9 cellular contexts compared by ENCODE assay signal in genomic region chr3:157156844-157157635, GRCh38. TPM values are rescaled to one million over a fixed set of nuclear protein-coding genes. Genes with fewer than 3 reads are reported as not detected.
DNase-seq lines count a peak whose midpoint lies in the region; ATAC-seq and TF ChIP-seq lines count a peak whose summit lies in the region.
"Had no signal": no experiment of that assay in that cellular context is flagged by ENCODE, and none has a peak within 500 bp of the region (broad histone marks: within the 10 kb centered on the region; RNA-seq: fewer than 3 reads in every experiment).

No MANE protein-coding gene starts in this region.

- H3K9me3 ChIP-seq in OCI-LY3 (ENCODE audit: insufficient read depth, low read length), result no peaks in the 10 kb centered on the region
- H3K9me3 ChIP-seq in gastrocnemius medialis, result no peaks in the 10 kb centered on the region

- H3K27me3 ChIP-seq in OCI-LY3 (ENCODE audit: low read depth, low read length) (no peaks in the 10 kb centered on the region), gastrocnemius medialis (no peaks in the 10 kb centered on the region)

- no peak for TF ChIP-seq CTCF in OCI-LY3 (IDR thresholded peaks at IDR 0.05; ENCODE audit: low read depth, low read length)
- no peak for TF ChIP-seq CTCF in epithelial cell of esophagus (IDR thresholded peaks at IDR 0.05; ENCODE audit: insufficient read depth, low read depth, low read length, missing control alignments)
- no peak for TF ChIP-seq CTCF in gastrocnemius medialis (IDR thresholded peaks at IDR 0.05 in 4 of 5, conservative IDR thresholded peaks at IDR 0.05 in 1 of 5)

- intact Hi-C loops in gastrocnemius medialis (cut with DNase I; ENCODE audit: low total_unique reads), result loop anchor here (2.0 to 10.0 kb wide), 3 partner anchors 18 to 1302 kb away; partner anchors contain the start of genes SLC33A1 and SSR3

- H3K9ac ChIP-seq in OCI-LY3 (ENCODE audit: low read length), result no peak overlapping the region

- H3K4me1 ChIP-seq in OCI-LY3 (ENCODE audit: low read length) (peaks cover 50% of the 10 kb centered on the region), gastrocnemius medialis (peaks cover 61 to 66% of the 10 kb centered on the region in 2 donors)

- peak overlapping the region; percentile 96 for H3K4me2 ChIP-seq in OCI-LY3 (ENCODE audit: low read length)

- no peak for ATAC-seq in gastrocnemius medialis

- peak; percentile 55 for DNase-seq in NCI-H2196 (lab: John Stamatoyannopoulos, UW; ENCODE audit: unreplicated experiment)
- DNase-seq in NCI-H2196 treated with DMSO at 0.1 percent for 48 hours (lab: John Stamatoyannopoulos, UW; ENCODE audit: unreplicated experiment), result no peak
- DNase-seq in epithelial cell of esophagus (ENCODE audit: low read depth), result no peak
- DNase-seq in gastrocnemius medialis, result no peak
- DNase-seq in glomerular visceral epithelial cell (ENCODE audit: extremely low spot score), result no peak
- DNase-seq in NCI-H2029 treated with DMSO at 0.1 percent for 48 hours (lab: John Stamatoyannopoulos, UW), result no peak
- no peak for DNase-seq in mesenteric fat pad (ENCODE audit: low spot score)
- DNase-seq: NCI-H187 treated with DMSO at 0.1 percent for 48 hours had no signal

- in situ Hi-C loops in gastrocnemius medialis (cut with MboI; ENCODE audit: low sequenced_read_pairs in 4 of 4), result loop anchor here in 2 of 4 donors (25.0 kb wide), 2 partner anchors 705 to 1295 kb away; partner anchors contain the start of genes GMPS (in 2 of the 2) and SLC33A1 (in 2 of the 2)

- no peak for TF ChIP-seq POLR2A in gastrocnemius medialis (IDR thresholded peaks at IDR 0.05)

- H3K27ac ChIP-seq in OCI-LY3 (ENCODE audit: low read length) (no peak overlapping the region), gastrocnemius medialis (peak overlapping the region; percentile 93 to 99 (median 98))

- H3K36me3 ChIP-seq in OCI-LY3 (replicated peaks; ENCODE audit: low read depth, low read length) (peaks cover 71% of the 10 kb centered on the region), gastrocnemius medialis (peaks cover 0 to 45% of the 10 kb centered on the region in 2 donors)

- peaks cover 72% of the 10 kb centered on the region for H4K20me1 ChIP-seq in OCI-LY3 (ENCODE audit: insufficient read depth, low read length)

- peaks cover 79% of the 10 kb centered on the region for H3K79me2 ChIP-seq in OCI-LY3 (ENCODE audit: low read length)

- peak overlapping the region; percentile 87; the same call in 1 of the 2 replicates for H3K4me3 ChIP-seq in OCI-LY3 (ENCODE audit: low read length)
- H3K4me3 ChIP-seq in epithelial cell of esophagus (ENCODE audit: low read length), result peak overlapping the region; percentile 94
- H3K4me3 ChIP-seq in gastrocnemius medialis, result peak overlapping the region; percentile 1 to 98 (median 86)

- no peak overlapping the region for H2AFZ ChIP-seq in OCI-LY3 (ENCODE audit: low read depth, low read length)

RNA-seq across cellular contexts. Expression of gene CCNL1, which starts 2.9 kb away (rescaled TPM):
- total RNA-seq in gastrocnemius medialis (100 to 1,000 TPM in 1 of 4 donors, 10 to 100 TPM in 3; 34.3 to 110 (median 41.3) TPM), mesenteric fat pad (315 TPM)
